Comparison of ENCODE assay signal across 22 cellular contexts in genomic region chr4:115355329-115355728, GRCh38.
DNase-seq lines count a peak whose midpoint lies in the region; TF ChIP-seq lines count a peak whose summit lies in the region.
"Had no signal": no experiment of that assay in that cellular context is flagged by ENCODE, and none has a peak within 500 bp of the region (broad histone marks: within the 10 kb centered on the region; RNA-seq: fewer than 3 reads in every experiment).

No MANE protein-coding gene starts in this region.

- peak overlapping the region; percentile 64 for H2AFZ ChIP-seq in neuronal stem cell (ENCODE audit: low read length)

- H3K27me3 Mint-ChIP-seq in chondrocyte (ENCODE audit: low read depth) (no peaks in the 10 kb centered on the region), type B pancreatic cell (no peaks in the 10 kb centered on the region)
- H3K27me3 Mint-ChIP-seq: CD4-positive, alpha-beta memory T cell; CD4-positive, CD25-positive, alpha-beta regulatory T cell; CD8-positive, alpha-beta memory T cell had no signal

- no peak overlapping the region for H2AK5ac ChIP-seq in neuronal stem cell (ENCODE audit: low read depth, low read length)

- H3K4ac ChIP-seq in neuronal stem cell (ENCODE audit: low read length) = no peak overlapping the region

- no CpG with 5 or more reads among the region's 3 CpGs for WGBS in neuronal stem cell (ENCODE audit: extremely low coverage in 2 of 2, insufficient read length in 2 of 2, insufficient replicate concordance in 1 of 2), 2 donors
- whole genome bisulfite sequencing in spleen, 5 donors = 73 to 100% (median 89%) methylated on average over 2 to 3 of the region's 3 CpGs

- peaks cover 2% of the 10 kb centered on the region for H3K79me1 ChIP-seq in neuronal stem cell (ENCODE audit: low read depth, low read length)

- H3K4me1 Mint-ChIP-seq in chondrocyte (ENCODE audit: low read depth) = peaks cover 8% of the 10 kb centered on the region
- H3K4me1 Mint-ChIP-seq in type B pancreatic cell (ENCODE audit: unreplicated experiment) = no peaks in the 10 kb centered on the region
- H3K4me1 Mint-ChIP-seq: CD14-positive monocyte; CD4-positive, alpha-beta memory T cell; CD4-positive, CD25-positive, alpha-beta regulatory T cell; CD8-positive, alpha-beta memory T cell had no signal

- no peak overlapping the region for H4K8ac ChIP-seq in neuronal stem cell (ENCODE audit: low read depth, low read length)

- H2BK5ac ChIP-seq in neuronal stem cell (ENCODE audit: low read length) = no peak overlapping the region

- peaks cover 4 to 13% of the 10 kb centered on the region in 2 donors for H3K9me3 ChIP-seq in neuronal stem cell (replicated peaks in 1 of 2; ENCODE audit: control insufficient read depth in 2 of 2, insufficient read depth in 1 of 2, low read depth in 1 of 2, low read length in 2 of 2)
- H3K9me3 ChIP-seq in spleen = peaks cover 0 to 50% (median 33%) of the 10 kb centered on the region in 8 donors
- H3K9me3 ChIP-seq: BE2C had no signal

- no peak overlapping the region for H3K27ac Mint-ChIP-seq in chondrocyte (ENCODE audit: unreplicated experiment)
- no peak overlapping the region for H3K27ac Mint-ChIP-seq in type B pancreatic cell
- H3K27ac Mint-ChIP-seq: CD4-positive, alpha-beta memory T cell; CD4-positive, CD25-positive, alpha-beta regulatory T cell had no signal

- H3K36me3 Mint-ChIP-seq in chondrocyte (ENCODE audit: low read depth) = peaks cover 16% of the 10 kb centered on the region
- no peaks in the 10 kb centered on the region for H3K36me3 Mint-ChIP-seq in type B pancreatic cell
- H3K36me3 Mint-ChIP-seq: CD14-positive monocyte; CD4-positive, alpha-beta memory T cell; CD4-positive, CD25-positive, alpha-beta regulatory T cell had no signal

- H3K27ac ChIP-seq in neuronal stem cell (replicated peaks; ENCODE audit: low read length) (no peak overlapping the region), spleen (no peak overlapping the region)
- H3K27ac ChIP-seq: BLaER1 had no signal

- peaks cover 48% of the 10 kb centered on the region for H3K9me3 Mint-ChIP-seq in chondrocyte (ENCODE audit: low read depth)
- peaks cover 17% of the 10 kb centered on the region for H3K9me3 Mint-ChIP-seq in type B pancreatic cell

- H2BK120ac ChIP-seq in neuronal stem cell (ENCODE audit: low read depth, low read length) = no peak overlapping the region

- H3K4me3 ChIP-seq in neuronal stem cell (ENCODE audit: low read length in 2 of 2) (no peak overlapping the region), spleen (no peak overlapping the region)
- H3K4me3 ChIP-seq: BLaER1, GM12878 had no signal

- H3K4me1 ChIP-seq in neuronal stem cell (ENCODE audit: control insufficient read depth in 2 of 2, insufficient read depth in 1 of 2, low read depth in 1 of 2, low read length in 2 of 2) = peaks cover 0 to 2% of the 10 kb centered on the region in 2 donors
- no peaks in the 10 kb centered on the region for H3K4me1 ChIP-seq in spleen
- H3K4me1 ChIP-seq: BE2C, BLaER1 had no signal

- H3K36me3 ChIP-seq in neuronal stem cell (replicated peaks in 1 of 2; ENCODE audit: control insufficient read depth in 2 of 2, insufficient read depth in 2 of 2, low read length in 2 of 2) (no peaks in the 10 kb centered on the region), spleen (no peaks in the 10 kb centered on the region)
- H3K36me3 ChIP-seq: BE2C, BLaER1 had no signal

- H3K18ac ChIP-seq in neuronal stem cell (ENCODE audit: low read length) = peak overlapping the region; percentile 42

- no peak overlapping the region for H3K4me2 ChIP-seq in neuronal stem cell (ENCODE audit: insufficient read depth, low read length, poor library complexity, severe bottlenecking)
- H3K4me2 ChIP-seq: BLaER1 had no signal

- H3K9ac ChIP-seq in neuronal stem cell (ENCODE audit: low read depth, low read length, poor library complexity) = no peak overlapping the region
- H3K9ac ChIP-seq: BLaER1 had no signal

- no peak overlapping the region for H3K4me3 Mint-ChIP-seq in chondrocyte (ENCODE audit: unreplicated experiment)
- H3K4me3 Mint-ChIP-seq in type B pancreatic cell = no peak overlapping the region
- H3K4me3 Mint-ChIP-seq: CD14-positive monocyte; CD4-positive, alpha-beta memory T cell; CD4-positive, CD25-positive, alpha-beta regulatory T cell; CD8-positive, alpha-beta memory T cell had no signal

- no peak for TF ChIP-seq POLR2A in spleen (IDR thresholded peaks at IDR 0.05)

- H4K91ac ChIP-seq in neuronal stem cell (ENCODE audit: low read depth, low read length, poor library complexity) = no peak overlapping the region

- intact Hi-C loops in spleen (cut with DNase I; ENCODE audit: low total_unique reads) = no loop called here

- H3K14ac ChIP-seq in neuronal stem cell (ENCODE audit: low read length) = peak overlapping the region; percentile 4

- H2BK12ac ChIP-seq in neuronal stem cell (ENCODE audit: low read length) = no peak overlapping the region

- TF ChIP-seq CTCF in chondrocyte (IDR thresholded peaks at IDR 0.05) = no peak
- TF ChIP-seq CTCF in spleen (IDR thresholded peaks at IDR 0.05 in 8 of 11, conservative IDR thresholded peaks at IDR 0.05 in 3 of 11) = no peak
- TF ChIP-seq CTCF in type B pancreatic cell (conservative IDR thresholded peaks at IDR 0.05) = no peak

- no peak overlapping the region for H2BK15ac ChIP-seq in neuronal stem cell (ENCODE audit: low read length)

- no peaks in the 10 kb centered on the region for H3K27me3 ChIP-seq in neuronal stem cell (ENCODE audit: control insufficient read depth in 3 of 3, insufficient read depth in 3 of 3, low read depth in 1 of 3, low read length in 3 of 3)
- H3K27me3 ChIP-seq in spleen (replicated peaks in 1 of 7) = no peaks in the 10 kb centered on the region
- H3K27me3 ChIP-seq: BE2C, BLaER1 had no signal

- DNase-seq in chondrocyte (ENCODE audit: low spot score) (peak; percentile 69), neuronal stem cell (ENCODE audit: low spot score) (no peak), spleen (peak; percentile 53), DMS 273 treated with DMSO at 0.1 percent for 48 hours (lab: John Stamatoyannopoulos, UW) (no peak), type B pancreatic cell (ENCODE audit: extremely low spot score, unreplicated experiment) (no peak), DMS53 treated with DMSO at 0.1 percent for 48 hours (lab: John Stamatoyannopoulos, UW; ENCODE audit: unreplicated experiment) (no peak)
- DNase-seq in activated CD4-positive, alpha-beta T cell treated with anti-CD3 and anti-CD28 coated beads, Interleukin-2, amount 50 U/mL, for 1 hour = no peak
- DNase-seq: 8988T; ACHN; BE2C; C1 segment of cervical spinal cord; CD4-positive, CD25-positive, alpha-beta regulatory T cell; CD8-positive, alpha-beta memory T cell; COR-L47; DMS79; DND-41; EL; GDM1 had no signal

- H3K23ac ChIP-seq in neuronal stem cell (ENCODE audit: low read depth, low read length, poor library complexity) = no peak overlapping the region

Comparison
In these comparisons a context has a peak if more than half of its experiments do, and no peak if none do; other contexts are left out.
1. DNase-seq: peak in chondrocyte (single experiment) and spleen (single experiment); none in neuronal stem cell (single experiment), activated CD4-positive, alpha-beta T cell treated with anti-CD3 and anti-CD28 coated beads, Interleukin-2, amount 50 U/mL, for 1 hour (single experiment), DMS 273 treated with DMSO at 0.1 percent for 48 hours (single experiment), type B pancreatic cell (single experiment) and DMS53 treated with DMSO at 0.1 percent for 48 hours (single experiment).